Comparison of ENCODE assay signal across 14 cellular contexts in the genomic region with DNA sequence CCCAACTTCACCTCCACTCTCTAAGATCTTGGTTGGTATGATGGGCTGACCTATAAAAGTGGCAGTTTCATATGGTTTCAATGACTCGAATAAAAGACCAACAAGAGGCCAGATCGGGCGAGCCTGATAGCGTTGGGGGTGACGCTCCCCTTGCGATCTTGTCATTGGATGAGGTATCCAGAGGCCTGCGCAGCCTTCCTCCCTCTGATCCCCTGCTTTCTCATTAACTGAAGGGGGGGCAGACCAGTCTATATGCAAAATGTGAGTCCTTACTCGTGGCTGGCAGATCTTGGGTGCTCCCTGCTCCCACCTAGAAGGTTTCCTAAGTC. TPM values are rescaled to one million over a fixed set of nuclear protein-coding genes. Genes with fewer than 3 reads are reported as not detected.
DNase-seq lines count a peak whose midpoint lies in the region; ATAC-seq, FAIRE-seq and TF ChIP-seq lines count a peak whose summit lies in the region.
"Had no signal": no experiment of that assay in that cellular context is flagged by ENCODE, and none has a peak within 500 bp of the region (broad histone marks: within the 10 kb centered on the region; RNA-seq: fewer than 3 reads in every experiment).

No MANE protein-coding gene starts in this region.

- FAIRE-seq in kidney (lab: Jason Lieb, UNC): no peak
- FAIRE-seq: GM12878 had no signal

- H3K4me2 ChIP-seq in KMS-11: no peak overlapping the region

- H3K9me3 Mint-ChIP-seq in activated naive CD8-positive, alpha-beta T cell treated with anti-CD3 and anti-CD28 coated beads, Interleukin-2, amount 10 ng/mL, durations not matched to agents 7 days and 5 days: no peaks in the 10 kb centered on the region
- no peaks in the 10 kb centered on the region for H3K9me3 Mint-ChIP-seq in CD8-positive, alpha-beta T cell
- H3K9me3 Mint-ChIP-seq: T-helper 2 cell treated with Interferon-gamma antibody and Interleukin-4, amounts not matched to agents 5 μg/mL and 100 μg/mL, for 36 hours had no signal

- H3K4me1 Mint-ChIP-seq in activated naive CD8-positive, alpha-beta T cell treated with anti-CD3 and anti-CD28 coated beads, Interleukin-2, amount 10 ng/mL, durations not matched to agents 7 days and 5 days: peaks cover 2% of the 10 kb centered on the region
- peaks cover 11% of the 10 kb centered on the region for H3K4me1 Mint-ChIP-seq in CD8-positive, alpha-beta T cell (ENCODE audit: low read depth)

- H2AFZ ChIP-seq in KMS-11 (ENCODE audit: low read depth): peak overlapping the region; percentile 97; the same call in 1 of the 2 replicates

- POLR2A ChIA-PET in activated naive CD8-positive, alpha-beta T cell treated with anti-CD3 and anti-CD28 coated beads, Interleukin-2, amount 10 ng/mL, durations not matched to agents 7 days and 5 days (lab: Charles Lee): no interaction called here
- POLR2A ChIA-PET in CD8-positive, alpha-beta T cell (lab: Charles Lee): no interaction called here

- H4K20me1 ChIP-seq in KMS-11 (ENCODE audit: insufficient read depth): no peaks in the 10 kb centered on the region

- TF ChIP-seq CTCF in KMS-11 (conservative IDR thresholded peaks at IDR 0.05; ENCODE audit: low read depth, low read length) (no peak), kidney (IDR thresholded peaks at IDR 0.05; ENCODE audit: borderline replicate concordance, extremely low read depth, insufficient read depth) (no peak)
- TF ChIP-seq CTCF in CD8-positive, alpha-beta T cell (IDR thresholded peaks at IDR 0.05): no peak

- H3K27ac ChIP-seq in KMS-11 (no peak overlapping the region), kidney (ENCODE audit: low read depth in 2 of 2, low read length in 2 of 2) (peak overlapping the region; percentile 48 to 69), skeletal muscle tissue (ENCODE audit: low read depth, low read length) (peak overlapping the region; percentile 68)
- no peak overlapping the region for H3K27ac ChIP-seq in CD8-positive, alpha-beta T cell (ENCODE audit: low read depth, low read length)

- H3K79me2 ChIP-seq in KMS-11 (ENCODE audit: insufficient read depth, low read depth): no peaks in the 10 kb centered on the region

- H3K27me3 ChIP-seq in KMS-11 (ENCODE audit: insufficient read depth, low read depth) (no peaks in the 10 kb centered on the region), skeletal muscle tissue (ENCODE audit: control insufficient read depth in 3 of 3, insufficient read depth in 3 of 3, low read length in 3 of 3) (peaks cover 0 to 5% (median 0%) of the 10 kb centered on the region in 3 donors)
- no peaks in the 10 kb centered on the region for H3K27me3 ChIP-seq in CD8-positive, alpha-beta T cell (ENCODE audit: insufficient read depth, low read length)

- in situ Hi-C loops in ACHN (cut with HindIII; ENCODE audit: low pct_ligation_motif_present, low pct_unique_long_range_greater_than_20kb, low sequenced_read_pairs): no loop called here

- H3K27me3 Mint-ChIP-seq in activated naive CD8-positive, alpha-beta T cell treated with anti-CD3 and anti-CD28 coated beads, Interleukin-2, amount 10 ng/mL, durations not matched to agents 7 days and 5 days: peaks cover 49% of the 10 kb centered on the region
- H3K27me3 Mint-ChIP-seq in CD8-positive, alpha-beta T cell (ENCODE audit: low read depth): peaks cover 35% of the 10 kb centered on the region

- no peak overlapping the region for H3K9ac ChIP-seq in KMS-11
- peak overlapping the region; percentile 22 to 68 for H3K9ac ChIP-seq in kidney (ENCODE audit: low read length in 2 of 2)
- peak overlapping the region; percentile 78 to 84 (median 80) for H3K9ac ChIP-seq in skeletal muscle tissue (ENCODE audit: low read depth in 1 of 3, low read length in 3 of 3)

- no peak for ATAC-seq in activated naive CD8-positive, alpha-beta T cell treated with anti-CD3 and anti-CD28 coated beads, Interleukin-2, amount 10 ng/mL, durations not matched to agents 7 days and 5 days (ENCODE audit: low read depth)
- ATAC-seq in HG03520 (IDR thresholded peaks at IDR 0.05; ENCODE audit: unreplicated experiment) (no peak), GM19328 (IDR thresholded peaks at IDR 0.05; ENCODE audit: unreplicated experiment) (no peak)
- no peak for ATAC-seq in CD8-positive, alpha-beta T cell
- ATAC-seq: GM12878 had no signal

- no peak for DNase-seq in activated naive CD8-positive, alpha-beta T cell treated with anti-CD3 and anti-CD28 coated beads, Interleukin-2, amount 10 ng/mL, durations not matched to agents 7 days and 5 days
- no peak for DNase-seq in kidney
- no peak for DNase-seq in ACHN
- DNase-seq in CD8-positive, alpha-beta T cell: no peak
- DNase-seq: activated CD8-positive, alpha-beta memory T cell treated with anti-CD3 and anti-CD28 coated beads for 24 hours; DMS 273 treated with DMSO at 0.1 percent for 48 hours; esophagus squamous epithelium; NCI-H187 had no signal

- CTCF ChIA-PET in CD8-positive, alpha-beta T cell (lab: Charles Lee): no interaction called here

- H3K4me3 Mint-ChIP-seq in activated naive CD8-positive, alpha-beta T cell treated with anti-CD3 and anti-CD28 coated beads, Interleukin-2, amount 10 ng/mL, durations not matched to agents 7 days and 5 days: peak overlapping the region; percentile 32
- H3K4me3 Mint-ChIP-seq in CD8-positive, alpha-beta T cell: no peak overlapping the region

- H3K27ac Mint-ChIP-seq in activated naive CD8-positive, alpha-beta T cell treated with anti-CD3 and anti-CD28 coated beads, Interleukin-2, amount 10 ng/mL, durations not matched to agents 7 days and 5 days: no peak overlapping the region
- H3K27ac Mint-ChIP-seq in CD8-positive, alpha-beta T cell: no peak overlapping the region
- H3K27ac Mint-ChIP-seq: T-helper 2 cell treated with Interferon-gamma antibody and Interleukin-4, amounts not matched to agents 5 μg/mL and 100 μg/mL, for 36 hours had no signal

- intact Hi-C loops in kidney (cut with DNase I): no loop called here
- intact Hi-C loops in CD8-positive, alpha-beta T cell (cut with DNase I, micrococcal nuclease): no loop called here

- H3K4me3 ChIP-seq in KMS-11 (IDR thresholded peaks at IDR 0.05; ENCODE audit: insufficient read depth, low read depth, low read length) (no peak overlapping the region), kidney (ENCODE audit: low read length in 2 of 2) (peak overlapping the region; percentile 71), skeletal muscle tissue (ENCODE audit: low read length in 3 of 3) (peak overlapping the region; percentile 72 to 73 (median 72))
- no peak overlapping the region for H3K4me3 ChIP-seq in CD8-positive, alpha-beta T cell (ENCODE audit: low read depth, low read length)
- H3K4me3 ChIP-seq: GM12878 had no signal

- H3K4me1 ChIP-seq in KMS-11 (ENCODE audit: low read depth, poor library complexity, severe bottlenecking) (no peaks in the 10 kb centered on the region), kidney (ENCODE audit: control insufficient read depth in 1 of 2, insufficient read depth in 1 of 2, low read depth in 1 of 2, low read length in 2 of 2) (peaks cover 9 to 15% of the 10 kb centered on the region in 2 donors), skeletal muscle tissue (ENCODE audit: control insufficient read depth in 3 of 3, insufficient read depth in 3 of 3, low read length in 3 of 3) (peaks cover 13 to 17% (median 16%) of the 10 kb centered on the region in 3 donors)
- H3K4me1 ChIP-seq in CD8-positive, alpha-beta T cell (ENCODE audit: insufficient read depth, low read length): no peaks in the 10 kb centered on the region

- no peaks in the 10 kb centered on the region for H3K9me3 ChIP-seq in kidney (ENCODE audit: control insufficient read depth in 1 of 2, low read length in 2 of 2)
- H3K9me3 ChIP-seq in skeletal muscle tissue (ENCODE audit: control insufficient read depth in 3 of 3, low read length in 3 of 3): no peaks in the 10 kb centered on the region
- H3K9me3 ChIP-seq in CD8-positive, alpha-beta T cell (ENCODE audit: low read length): no peaks in the 10 kb centered on the region
- H3K9me3 ChIP-seq: esophagus squamous epithelium had no signal

- no peaks in the 10 kb centered on the region for H3K36me3 Mint-ChIP-seq in activated naive CD8-positive, alpha-beta T cell treated with anti-CD3 and anti-CD28 coated beads, Interleukin-2, amount 10 ng/mL, durations not matched to agents 7 days and 5 days
- no peaks in the 10 kb centered on the region for H3K36me3 Mint-ChIP-seq in CD8-positive, alpha-beta T cell

- no peaks in the 10 kb centered on the region for H3K36me3 ChIP-seq in KMS-11 (ENCODE audit: insufficient read depth)
- H3K36me3 ChIP-seq in kidney (ENCODE audit: control insufficient read depth in 1 of 2, insufficient read depth in 2 of 2, low read length in 2 of 2): no peaks in the 10 kb centered on the region
- H3K36me3 ChIP-seq in skeletal muscle tissue (ENCODE audit: control insufficient read depth in 3 of 3, insufficient read depth in 3 of 3, low read length in 3 of 3): no peaks in the 10 kb centered on the region
- H3K36me3 ChIP-seq in CD8-positive, alpha-beta T cell (ENCODE audit: insufficient read depth, low read length): no peaks in the 10 kb centered on the region
- H3K36me3 ChIP-seq: esophagus squamous epithelium had no signal

RNA-seq across cellular contexts. Expression of a gene that starts 0.9 kb away (rescaled TPM):
- total RNA-seq in activated naive CD8-positive, alpha-beta T cell treated with anti-CD3 and anti-CD28 coated beads, Interleukin-2, amount 10 ng/mL, durations not matched to agents 7 days and 5 days: not detected
- total RNA-seq in kidney (42.7 TPM), skeletal muscle tissue (53.2 TPM)
- polyA plus RNA-seq in kidney (ENCODE audit: insufficient read depth, low read depth, low replicate concordance): 9.8 TPM
- under 1 TPM; 0.19 to 0.30 TPM for total RNA-seq in CD8-positive, alpha-beta T cell
- polyA plus RNA-seq: GM12878 had no signal

Comparison
In these comparisons a context has a peak if more than half of its experiments do, and no peak if none do; other contexts are left out.
1. H3K27ac ChIP-seq: peak in kidney (2 of 2) and skeletal muscle tissue (single experiment); none in KMS-11 (single experiment) and CD8-positive, alpha-beta T cell (single experiment).
2. H3K4me3 ChIP-seq: peak in kidney (2 of 2) and skeletal muscle tissue (3 of 3); none in KMS-11 (single experiment) and CD8-positive, alpha-beta T cell (single experiment).
3. RNA of a gene that starts 0.9 kb away (total RNA-seq): 53.2 TPM in skeletal muscle tissue (single experiment) and 42.7 TPM in kidney (single experiment); 0.19 to 0.30 TPM in CD8-positive, alpha-beta T cell and not detected in activated naive CD8-positive, alpha-beta T cell treated with anti-CD3 and anti-CD28 coated beads, Interleukin-2, amount 10 ng/mL, durations not matched to agents 7 days and 5 days; every median in the first group is over 10 times any median in the second.